ENCODE assay signal across 1 cellular context in genomic region chr4:143186202-143186601, GRCh38.
TF ChIP-seq lines count a peak whose summit lies in the region.

No MANE protein-coding gene starts in this region.

TF ChIP-seq in H1, 55 proteins besides CTCF, POLR2A, EP300 and RAD21:
- TF ChIP-seq CHD7 (IDR thresholded peaks at IDR 0.05; ENCODE audit: insufficient replicate concordance, low read length), result no peak
- TF ChIP-seq SAP30 (IDR thresholded peaks at IDR 0.05; ENCODE audit: insufficient read depth, insufficient replicate concordance, low read length), result no peak
- no peak for TF ChIP-seq KDM1A (IDR thresholded peaks at IDR 0.05; ENCODE audit: borderline replicate concordance, low read length)
- no peak for TF ChIP-seq TAF7 (optimal IDR thresholded peaks at IDR 0.05; ENCODE audit: borderline replicate concordance, low read depth, low read length)
- no peak for TF ChIP-seq GABPA (IDR thresholded peaks at IDR 0.05; ENCODE audit: borderline replicate concordance, insufficient read depth, low read length)
- no peak for TF ChIP-seq E2F6 (IDR thresholded peaks at IDR 0.05)
- no peak for TF ChIP-seq TCF12 (IDR thresholded peaks at IDR 0.05; ENCODE audit: low read depth, low read length)
